Comparison of ENCODE assay signal across 8 cellular contexts in genomic region chr9:35812025-35812602, GRCh38. TPM values are rescaled to one million over a fixed set of nuclear protein-coding genes. Genes with fewer than 3 reads are reported as not detected.
DNase-seq lines count a peak whose midpoint lies in the region; ATAC-seq, FAIRE-seq and TF ChIP-seq lines count a peak whose summit lies in the region.

Gene SPAG8, minus strand, starts transcription at chr9:35812262. Its CDS starts 115 bp downstream, at chr9:35812147.

- POLR2A ChIA-PET in activated naive CD8-positive, alpha-beta T cell treated with anti-CD3 and anti-CD28 coated beads, Interleukin-2, amount 10 ng/mL, durations not matched to agents 7 days and 5 days (lab: Charles Lee) = interaction anchor here (0.6 to 2.3 kb wide), 14 partner anchors 10 to 209 kb away, joined by 3 to 11 read pairs (median 4); partner anchors contain the start of genes ARHGEF39, CREB3, FAM221B and GBA2

- DNase-seq in GM06990 (ENCODE audit: extremely low read depth, insufficient read length) (peak; percentile 93), NB4 (ENCODE audit: low read depth) (peak; percentile 95), SKM-1 (lab: John Stamatoyannopoulos, UW; ENCODE audit: unreplicated experiment) (peak; percentile 90), cardiac muscle cell (ENCODE audit: low read depth in 1 of 2, low spot score in 1 of 2) (peak; percentile 94 to 98), pancreas (peak; percentile 84 to 98 (median 94)), tibial artery (peak; percentile 96 to 98)
- peak; percentile 97 for DNase-seq in activated naive CD8-positive, alpha-beta T cell treated with anti-CD3 and anti-CD28 coated beads, Interleukin-2, amount 10 ng/mL, durations not matched to agents 7 days and 5 days

- intact Hi-C loops in pancreas (cut with DNase I) = loop anchor here in 1 of 3 donors (10.0 kb wide), 1 partner anchor 57 kb away; the partner anchor contains the start of gene MSMP
- intact Hi-C loops in tibial artery (cut with DNase I; ENCODE audit: low total_unique reads) = loop anchor here (10.0 kb wide), 1 partner anchor 67 kb away; the partner anchor contains the start of genes GBA2 and RGP1

- H3K27me3 Mint-ChIP-seq in activated naive CD8-positive, alpha-beta T cell treated with anti-CD3 and anti-CD28 coated beads, Interleukin-2, amount 10 ng/mL, durations not matched to agents 7 days and 5 days = peaks cover 1% of the 10 kb centered on the region

- peak within 1 kb of the TSS; percentile 89 for H3K27ac Mint-ChIP-seq in activated naive CD8-positive, alpha-beta T cell treated with anti-CD3 and anti-CD28 coated beads, Interleukin-2, amount 10 ng/mL, durations not matched to agents 7 days and 5 days

- H3K36me3 ChIP-seq in GM06990 (ENCODE audit: control insufficient read depth, insufficient read depth, low read length) (peaks cover 3% of the 10 kb centered on the region), cardiac muscle cell (peaks cover 5% of the 10 kb centered on the region), pancreas (no peaks in the 10 kb centered on the region), tibial artery (peaks cover 14 to 26% (median 23%) of the 10 kb centered on the region in 3 donors)

- H3K9me3 ChIP-seq in cardiac muscle cell (ENCODE audit: low read depth) (no peaks in the 10 kb centered on the region), pancreas (no peaks in the 10 kb centered on the region), tibial artery (no peaks in the 10 kb centered on the region)

- H3K27me3 ChIP-seq in GM06990 (replicated peaks; ENCODE audit: control insufficient read depth, insufficient read depth, low read length) = no peaks in the 10 kb centered on the region
- no peaks in the 10 kb centered on the region for H3K27me3 ChIP-seq in cardiac muscle cell
- H3K27me3 ChIP-seq in pancreas = no peaks in the 10 kb centered on the region
- no peaks in the 10 kb centered on the region for H3K27me3 ChIP-seq in tibial artery

- H3K4me3 Mint-ChIP-seq in activated naive CD8-positive, alpha-beta T cell treated with anti-CD3 and anti-CD28 coated beads, Interleukin-2, amount 10 ng/mL, durations not matched to agents 7 days and 5 days = peak within 1 kb of the TSS; percentile 76

- peaks cover 18% of the 10 kb centered on the region for H3K4me1 ChIP-seq in cardiac muscle cell (ENCODE audit: low read depth)
- H3K4me1 ChIP-seq in pancreas = peaks cover 0 to 20% (median 9%) of the 10 kb centered on the region in 3 donors
- peaks cover 0 to 38% (median 30%) of the 10 kb centered on the region in 4 donors for H3K4me1 ChIP-seq in tibial artery

- H3K4me1 Mint-ChIP-seq in activated naive CD8-positive, alpha-beta T cell treated with anti-CD3 and anti-CD28 coated beads, Interleukin-2, amount 10 ng/mL, durations not matched to agents 7 days and 5 days = peaks cover 32% of the 10 kb centered on the region

- 1 to 2% methylated on average over 28 of the region's 28 CpGs for WGBS in pancreas, 2 donors

- peaks cover 14% of the 10 kb centered on the region for H3K36me3 Mint-ChIP-seq in activated naive CD8-positive, alpha-beta T cell treated with anti-CD3 and anti-CD28 coated beads, Interleukin-2, amount 10 ng/mL, durations not matched to agents 7 days and 5 days

- no peaks in the 10 kb centered on the region for H3K9me3 Mint-ChIP-seq in activated naive CD8-positive, alpha-beta T cell treated with anti-CD3 and anti-CD28 coated beads, Interleukin-2, amount 10 ng/mL, durations not matched to agents 7 days and 5 days

- no peak for TF ChIP-seq POLR2A in NB4 (IDR thresholded peaks at IDR 0.05; ENCODE audit: extremely low read depth, insufficient read length)

- H3K4me3 ChIP-seq in GM06990 (replicated peaks; ENCODE audit: low read depth, low read length) = peak within 1 kb of the TSS; percentile 55
- H3K4me3 ChIP-seq in NB4 (ENCODE audit: low read depth, low read length) = peak within 1 kb of the TSS; percentile 56
- H3K4me3 ChIP-seq in cardiac muscle cell = peak within 1 kb of the TSS; percentile 27
- H3K4me3 ChIP-seq in pancreas = peak within 1 kb of the TSS; percentile 13 to 43 (median 36)
- H3K4me3 ChIP-seq in tibial artery = peak within 1 kb of the TSS; percentile 48 to 50

- TF ChIP-seq CTCF in GM06990 (IDR thresholded peaks at IDR 0.05; ENCODE audit: insufficient read depth, low read length, poor library complexity, severe bottlenecking) = no peak
- TF ChIP-seq CTCF in NB4 (IDR thresholded peaks at IDR 0.05; ENCODE audit: low read depth, low read length) = no peak
- no peak for TF ChIP-seq CTCF in cardiac muscle cell (IDR thresholded peaks at IDR 0.05; ENCODE audit: low read depth, low read length)
- no peak for TF ChIP-seq CTCF in pancreas (IDR thresholded peaks at IDR 0.05)
- TF ChIP-seq CTCF in tibial artery (IDR thresholded peaks at IDR 0.05) = no peak

- H3K27ac ChIP-seq in cardiac muscle cell = no peak within 1 kb of the TSS
- peak within 1 kb of the TSS; percentile 11 to 71 (median 41) for H3K27ac ChIP-seq in pancreas
- H3K27ac ChIP-seq in tibial artery = peak within 1 kb of the TSS; percentile 90 to 97

- ATAC-seq in HG02571 (IDR thresholded peaks at IDR 0.05; ENCODE audit: unreplicated experiment) (peak; percentile 54), pancreas (peak; percentile 68 to 79 (median 73))
- peak; percentile 71 for ATAC-seq in activated naive CD8-positive, alpha-beta T cell treated with anti-CD3 and anti-CD28 coated beads, Interleukin-2, amount 10 ng/mL, durations not matched to agents 7 days and 5 days (ENCODE audit: low read depth)

- FAIRE-seq in pancreas (lab: Jason Lieb, UNC) = no peak

RNA-seq across cellular contexts. Expression of gene SPAG8, which starts in this region (rescaled TPM):
- total RNA-seq in activated naive CD8-positive, alpha-beta T cell treated with anti-CD3 and anti-CD28 coated beads, Interleukin-2, amount 10 ng/mL, durations not matched to agents 7 days and 5 days = 1 to 10 TPM; 3.4 to 4.6 TPM
- 2.9 and 3.7 TPM in 2 replicates for total RNA-seq in cardiac muscle cell
- 4.2 and 6.1 TPM in 2 replicates for polyA plus RNA-seq in cardiac muscle cell
- 1 to 10 TPM in 2 of 6 donors, under 1 TPM in 4; 0.52 to 1.8 (median 0.83) TPM for total RNA-seq in pancreas
- 1 to 10 TPM; 1.6 to 3.1 TPM for polyA plus RNA-seq in pancreas
